25 cellular contexts compared by ENCODE assay signal in genomic region chr4:116499-116898, GRCh38.
"Had no signal": no experiment of that assay in that cellular context is flagged by ENCODE, and none has a peak within 500 bp of the region (broad histone marks: within the 10 kb centered on the region; RNA-seq: fewer than 3 reads in every experiment).

No MANE protein-coding gene starts in this region.

- H2AFZ ChIP-seq: hepatocyte had no signal

- H3K79me2 ChIP-seq: hepatocyte had no signal

- H3K36me3 ChIP-seq: left ventricle myocardium inferior, neutrophil, spleen, suprapubic skin, thyroid gland had no signal

- H3K4me3 Mint-ChIP-seq: stimulated activated memory B cell treated with anti-CD40 and anti-IgM and Interleukin-4, amounts not matched to agents 10 μg/mL and 1 μg/mL and 100 μg/mL, for 72 hours; type B pancreatic cell had no signal

- H3K27ac ChIP-seq: foreskin keratinocyte, hepatocyte, left ventricle myocardium inferior, neutrophil, spleen, suprapubic skin, thyroid gland had no signal

- FAIRE-seq: colon, kidney, urothelium cell line had no signal

- H3K4me2 ChIP-seq: hepatocyte had no signal

- H3K36me3 Mint-ChIP-seq: type B pancreatic cell had no signal

- H3K27ac Mint-ChIP-seq: naive B cell; stimulated activated memory B cell treated with anti-CD40 and anti-IgM and Interleukin-4, amounts not matched to agents 10 μg/mL and 1 μg/mL and 100 μg/mL, for 72 hours; type B pancreatic cell had no signal

- H3K4me1 ChIP-seq: foreskin keratinocyte, left ventricle myocardium inferior, suprapubic skin, thyroid gland had no signal

- H3K9me3 ChIP-seq: left ventricle myocardium inferior, neutrophil, suprapubic skin, thyroid gland had no signal

- DNase-seq: dermis blood vessel endothelial cell; erythroblast; foreskin keratinocyte; head of caudate nucleus; kidney; left cardiac atrium; left ventricle myocardium inferior; mesenchymal stem cell; midbrain; naive B cell; posterior cingulate gyrus; spleen; stimulated activated CD4-positive, alpha-beta T cell treated with anti-CD3 and anti-CD28 coated beads, Interleukin-15, amount 100 ng/mL, for 24 hours; stimulated activated CD4-positive, alpha-beta T cell treated with anti-CD3 and anti-CD28 coated beads, Interleukin-1b, Interleukin-23, amount 100 ng/mL, for 48 hours; stimulated activated CD4-positive, alpha-beta T cell treated with anti-CD3 and anti-CD28 coated beads, Interleukin-4, amount 100 ng/mL, for 24 hours; thyroid gland had no signal

- H3K4me3 ChIP-seq: hepatocyte, left ventricle myocardium inferior, lung, spleen, suprapubic skin, thyroid gland had no signal

- ATAC-seq: foreskin keratinocyte; left cardiac atrium; sciatic nerve; stimulated activated memory B cell treated with anti-CD40 and anti-IgM and Interleukin-4, amounts not matched to agents 10 μg/mL and 1 μg/mL and 100 μg/mL, for 72 hours had no signal

- H3K27me3 ChIP-seq: foreskin keratinocyte, hepatocyte, neutrophil, spleen, suprapubic skin, thyroid gland had no signal
